8 cellular contexts compared by ENCODE assay signal in genomic region chr3:115658337-115659181, GRCh38. TPM values are rescaled to one million over a fixed set of nuclear protein-coding genes. Genes with fewer than 3 reads are reported as not detected.
DNase-seq lines count a peak whose midpoint lies in the region; ATAC-seq and TF ChIP-seq lines count a peak whose summit lies in the region.

No MANE protein-coding gene starts in this region.

- H3K36me3 ChIP-seq in esophagus (ENCODE audit: control insufficient read depth in 2 of 2, insufficient read depth in 2 of 2, low read length in 1 of 2) = no peaks in the 10 kb centered on the region
- H3K36me3 ChIP-seq in mucosa of rectum (ENCODE audit: control insufficient read depth in 2 of 2, insufficient read depth in 2 of 2, low read length in 2 of 2) = no peaks in the 10 kb centered on the region

- no peaks in the 10 kb centered on the region for H3K4me1 ChIP-seq in esophagus (ENCODE audit: control insufficient read depth in 2 of 2, insufficient read depth in 2 of 2, low read length in 1 of 2)
- H3K4me1 ChIP-seq in mucosa of rectum (ENCODE audit: control insufficient read depth in 2 of 2, insufficient read depth in 2 of 2, low read length in 2 of 2) = peaks cover 6 to 8% of the 10 kb centered on the region in 2 donors

- peak overlapping the region; percentile 80 to 82 for H3K9ac ChIP-seq in mucosa of rectum (ENCODE audit: low read depth in 1 of 2, low read length in 2 of 2)

- H3K27ac Mint-ChIP-seq in CD4-positive, alpha-beta T cell = peak overlapping the region; percentile 96

- H3K27me3 ChIP-seq in CD4-positive, alpha-beta T cell (ENCODE audit: control insufficient read depth, insufficient read depth, low read length) = no peaks in the 10 kb centered on the region
- H3K27me3 ChIP-seq in esophagus (ENCODE audit: control insufficient read depth in 1 of 2, insufficient read depth in 2 of 2, low read length in 2 of 2) (no peaks in the 10 kb centered on the region), mucosa of rectum (ENCODE audit: control insufficient read depth in 2 of 2, insufficient read depth in 2 of 2, low read length in 2 of 2) (no peaks in the 10 kb centered on the region)

- CTCF ChIA-PET in CD4-positive, alpha-beta T cell (lab: Charles Lee) = interaction anchor here (1.4 to 1.6 kb wide), 3 partner anchors 30 to 126 kb away, joined by 3 to 6 read pairs (median 5); no protein-coding TSS in a partner anchor

- peak overlapping the region; percentile 93 for H3K4me3 Mint-ChIP-seq in CD4-positive, alpha-beta T cell

- H3K4me3 ChIP-seq in esophagus (ENCODE audit: low read depth in 1 of 2, low read length in 2 of 2) (peak overlapping the region; percentile 63 to 72), mucosa of rectum (ENCODE audit: low read length in 2 of 2) (peak overlapping the region; percentile 75 to 77)

- no peaks in the 10 kb centered on the region for H3K27me3 Mint-ChIP-seq in CD4-positive, alpha-beta T cell

- TF ChIP-seq CTCF in CD4-positive, alpha-beta T cell (IDR thresholded peaks at IDR 0.05) = no peak

- intact Hi-C loops in CD4-positive, alpha-beta T cell (cut with DNase I, micrococcal nuclease) = loop anchor here (2.0 to 5.0 kb wide), 2 partner anchors 124 to 126 kb away; no protein-coding TSS in a partner anchor

- POLR2A ChIA-PET in CD4-positive, alpha-beta T cell (lab: Charles Lee) = interaction anchor here (1.0 to 2.5 kb wide), 2 partner anchors 126 to 513 kb away, joined by 4 to 9 read pairs; no protein-coding TSS in a partner anchor

- H3K9me3 Mint-ChIP-seq in CD4-positive, alpha-beta T cell = no peaks in the 10 kb centered on the region

- H3K4me1 Mint-ChIP-seq in CD4-positive, alpha-beta T cell (ENCODE audit: low read depth) = peaks cover 30% of the 10 kb centered on the region

- H3K36me3 Mint-ChIP-seq in CD4-positive, alpha-beta T cell (ENCODE audit: low read depth) = no peaks in the 10 kb centered on the region

- H3K9me3 ChIP-seq in CD4-positive, alpha-beta T cell (ENCODE audit: control insufficient read depth, low read length) = no peaks in the 10 kb centered on the region
- H3K9me3 ChIP-seq in esophagus (ENCODE audit: control insufficient read depth in 2 of 2, insufficient read depth in 1 of 2, low read depth in 1 of 2, low read length in 1 of 2) (no peaks in the 10 kb centered on the region), mucosa of rectum (ENCODE audit: control insufficient read depth in 2 of 2, low read length in 2 of 2) (no peaks in the 10 kb centered on the region)

- H3K27ac ChIP-seq in CD4-positive, alpha-beta T cell (ENCODE audit: low read depth, low read length) = peak overlapping the region; percentile 18
- H3K27ac ChIP-seq in esophagus (ENCODE audit: low read depth in 2 of 2, low read length in 1 of 2) (peak overlapping the region; percentile 88), mucosa of rectum (ENCODE audit: low read depth in 2 of 2, low read length in 2 of 2) (peak overlapping the region; percentile 83 to 85)

- DNase-seq in CD4-positive, alpha-beta T cell = peak; percentile 51 to 74 (median 60)
- DNase-seq in NOMO-1 treated with dmso at 0.1 percent for 144 hours (lab: John Stamatoyannopoulos, UW; ENCODE audit: unreplicated experiment) = peak; percentile 41
- peak; percentile 79 for DNase-seq in activated T-cell treated with anti-CD3 and anti-CD28 coated beads, Interleukin-2, amount 50 U/mL, for 1 hour
- DNase-seq in stimulated activated CD8-positive, alpha-beta memory T cell treated with anti-CD3 and anti-CD28 coated beads, Interleukin-4, amount 100 ng/mL, for 4 hours (ENCODE audit: low read depth in 2 of 2, low spot score in 1 of 2) = peak; percentile 30 to 43

- peak; percentile 90 for ATAC-seq in CD4-positive, alpha-beta T cell (ENCODE audit: poor library complexity)
- ATAC-seq in GM19455 (IDR thresholded peaks at IDR 0.05; ENCODE audit: unreplicated experiment) (peak; percentile 86), HG03575 (IDR thresholded peaks at IDR 0.05; ENCODE audit: extremely low read depth, insufficient number of reproducible peaks, low FRiP score, unreplicated experiment) (peak; percentile 46)

- WGBS in esophagus, 2 donors = 1% methylated on average over 58 of the region's 58 CpGs

RNA-seq across cellular contexts. Expression of gene GAP43, which starts 35.2 kb away (rescaled TPM):
- not detected for total RNA-seq in CD4-positive, alpha-beta T cell
- under 1 TPM; 0.08 TPM for polyA plus RNA-seq in esophagus

Comparison
In these comparisons a context has a peak if more than half of its experiments do, and no peak if none do; other contexts are left out.
1. Peak in every context shown above with its lines: DNase-seq, ATAC-seq, H3K4me3 ChIP-seq and H3K27ac ChIP-seq.
2. H3K27ac ChIP-seq: peak in every context shown above with its lines; median percentile 88 in esophagus; 84 in mucosa of rectum; 18 in CD4-positive, alpha-beta T cell.